ENCODE assay signal across 9 cellular contexts in the genomic region with DNA sequence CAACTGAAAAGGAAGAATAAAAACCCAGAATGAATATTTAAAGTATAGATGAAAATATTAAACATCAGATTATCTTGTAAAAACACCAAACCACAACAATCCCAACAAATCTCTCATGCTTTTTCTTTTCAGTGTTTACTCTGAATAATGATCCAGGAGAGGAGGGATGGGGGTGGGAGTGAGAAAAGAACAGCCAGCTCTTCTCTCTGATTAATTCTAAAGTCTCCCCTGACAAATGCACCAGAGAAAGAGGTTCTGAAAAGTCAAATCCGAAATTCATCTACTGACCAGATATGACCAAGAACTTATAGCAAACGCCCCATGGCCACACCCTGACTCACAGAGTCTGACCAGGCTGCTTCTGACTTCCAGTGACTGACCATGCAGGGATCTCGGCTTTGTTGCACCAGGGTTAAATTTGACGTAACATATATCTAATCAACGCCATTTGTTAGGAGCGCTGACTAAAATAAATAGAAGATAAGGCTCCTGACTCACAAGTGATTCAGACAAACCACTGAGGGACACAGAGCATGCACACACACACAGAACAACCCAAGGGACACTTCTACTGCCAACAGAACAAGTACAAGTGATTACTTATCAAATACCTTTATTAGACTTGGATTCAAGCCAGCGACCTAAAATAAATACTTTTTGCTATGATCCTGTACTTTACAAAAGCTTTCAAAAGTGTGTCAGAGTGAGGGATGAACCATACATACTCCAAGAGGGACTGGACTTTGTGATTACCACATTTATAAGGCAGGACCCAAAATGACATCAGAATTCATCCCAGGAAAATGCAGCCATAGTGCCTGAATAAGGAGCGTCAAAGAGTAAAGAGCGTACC. TPM values are rescaled to one million over a fixed set of nuclear protein-coding genes. Genes with fewer than 3 reads are reported as not detected.
A peak's percentile ranks its signal among the peaks of the same experiment; 100 is the strongest.
DNase-seq lines count a peak whose midpoint lies in the region; ATAC-seq and TF ChIP-seq lines count a peak whose summit lies in the region.
"Had no signal": no experiment of that assay in that cellular context is flagged by ENCODE, and none has a peak within 500 bp of the region (broad histone marks: within the 10 kb centered on the region; RNA-seq: fewer than 3 reads in every experiment).

No MANE protein-coding gene starts in this region.

- peak; percentile 78 for DNase-seq in Daoy (ENCODE audit: low read depth)
- DNase-seq in NCI-H69 (lab: John Stamatoyannopoulos, UW) = peak; percentile 35
- DNase-seq in epithelial cell of prostate (ENCODE audit: low read depth, low spot score) = peak; percentile 41
- no peak for DNase-seq in omental fat pad (ENCODE audit: low spot score)
- DNase-seq in cerebellar nuclear complex (lab: John Stamatoyannopoulos, UW) = no peak
- DNase-seq in NCI-H2107 (lab: John Stamatoyannopoulos, UW) = no peak
- DNase-seq: immature natural killer cell had no signal

- no peak for TF ChIP-seq CTCF in omental fat pad (IDR thresholded peaks at IDR 0.05)

- ATAC-seq in omental fat pad (ENCODE audit: low FRiP score) (peak; percentile 69), HG02798 (IDR thresholded peaks at IDR 0.05; ENCODE audit: poor library complexity, unreplicated experiment) (no peak), GM18517 (IDR thresholded peaks at IDR 0.05; ENCODE audit: unreplicated experiment) (no peak)

- no peak overlapping the region for H3K27ac ChIP-seq in epithelial cell of prostate

RNA-seq across cellular contexts. Expression of a gene that starts 9.3 kb away (rescaled TPM):
- total RNA-seq in Daoy (2014; rRNA removed; shearing (Covaris generic)) = 0.29 TPM in 1 of 2 replicates, not detected in the other
- total RNA-seq in omental fat pad = 10 to 100 TPM in 2 of 4 donors, 1 to 10 TPM in 2; 8.3 to 24.6 (median 16.2) TPM

Comparison
In these comparisons a context has a peak if more than half of its experiments do, and no peak if none do; other contexts are left out.
1. DNase-seq: peak in Daoy (single experiment), NCI-H69 (single experiment) and epithelial cell of prostate (single experiment); none in omental fat pad (single experiment), cerebellar nuclear complex (0 of 2) and NCI-H2107 (single experiment).